Comparison of ENCODE assay signal across 8 cellular contexts in genomic region chr20:41734506-41734945, GRCh38.
DNase-seq lines count a peak whose midpoint lies in the region; ATAC-seq, FAIRE-seq and TF ChIP-seq lines count a peak whose summit lies in the region.

No MANE protein-coding gene starts in this region.

- H3K4me3 ChIP-seq in adipocyte (ENCODE audit: low read length), result no peak overlapping the region
- no peak overlapping the region for H3K4me3 ChIP-seq in spleen

- peak; percentile 8 to 88 (median 70) for TF ChIP-seq CTCF in spleen (IDR thresholded peaks at IDR 0.05 in 8 of 11, conservative IDR thresholded peaks at IDR 0.05 in 3 of 11)

- no peak for FAIRE-seq in RCC 7860 (lab: Jason Lieb, UNC)

- intact Hi-C loops in spleen (cut with DNase I; ENCODE audit: low total_unique reads), result no loop called here

- no peak overlapping the region for H3K27ac ChIP-seq in spleen

- TF ChIP-seq POLR2A in spleen (IDR thresholded peaks at IDR 0.05), result no peak
- TF ChIP-seq POLR2A in GM18505 (IDR thresholded peaks at IDR 0.05; ENCODE audit: borderline replicate concordance, extremely low read depth, insufficient read depth, insufficient read length), result no peak

- no peak for ATAC-seq in GM18505 (IDR thresholded peaks at IDR 0.05; ENCODE audit: unreplicated experiment)
- ATAC-seq in HG03095 (IDR thresholded peaks at IDR 0.05; ENCODE audit: unreplicated experiment), result no peak

- H3K9ac ChIP-seq in adipocyte (ENCODE audit: low read length), result no peak overlapping the region

- DNase-seq in Daoy (ENCODE audit: low read depth) (peak; percentile 11), HPDE6-E6E7 (ENCODE audit: extremely low spot score) (peak; percentile 68), RCC 7860 (ENCODE audit: low spot score) (peak; percentile 36), adipocyte (ENCODE audit: low read depth) (peak; percentile 62), hepatic stellate cell (ENCODE audit: low spot score) (peak; percentile 56), spleen (no peak)

- H3K4me1 ChIP-seq in adipocyte (ENCODE audit: control insufficient read depth, insufficient read depth, low read length) (no peaks in the 10 kb centered on the region), spleen (no peaks in the 10 kb centered on the region)

- H3K36me3 ChIP-seq in adipocyte (ENCODE audit: control insufficient read depth, insufficient read depth, low read length, severe bottlenecking) (no peaks in the 10 kb centered on the region), spleen (no peaks in the 10 kb centered on the region)

- H3K9me3 ChIP-seq in adipocyte (ENCODE audit: control insufficient read depth, low read length) (peaks cover 4% of the 10 kb centered on the region), spleen (peaks cover 0 to 6% (median 0%) of the 10 kb centered on the region in 8 donors)

- WGBS in spleen, 5 donors, result 23 to 50% (median 39%) methylated on average over 4 to 5 of the region's 5 CpGs

- H3K27me3 ChIP-seq in adipocyte (replicated peaks; ENCODE audit: control insufficient read depth, insufficient read depth, low read length), result no peaks in the 10 kb centered on the region
- no peaks in the 10 kb centered on the region for H3K27me3 ChIP-seq in spleen (replicated peaks in 1 of 7)
